Comparison of ENCODE assay signal across 8 cellular contexts in genomic region chr22:31561238-31561887, GRCh38.
A peak's percentile ranks its signal among the peaks of the same experiment; 100 is the strongest.
DNase-seq lines count a peak whose midpoint lies in the region; ATAC-seq and TF ChIP-seq lines count a peak whose summit lies in the region.

No MANE protein-coding gene starts in this region.

- no peaks in the 10 kb centered on the region for H3K9me3 Mint-ChIP-seq in activated naive CD8-positive, alpha-beta T cell treated with anti-CD3 and anti-CD28 coated beads, Interleukin-2, amount 50 U/mL, for 24 hours

- H3K36me3 ChIP-seq in DOHH2 (ENCODE audit: control insufficient read depth, low read length) (peaks cover 63% of the 10 kb centered on the region), MM.1S (replicated peaks; ENCODE audit: insufficient read depth, low read length) (no peaks in the 10 kb centered on the region), SJSA1 (peaks cover 9% of the 10 kb centered on the region; the same call in 1 of the 2 replicates), prostate gland (no peaks in the 10 kb centered on the region)

- intact Hi-C loops in cardiac septum (cut with DNase I): loop anchor here (2.0 kb wide), 1 partner anchor 71 kb away; no protein-coding TSS in a partner anchor
- intact Hi-C loops in prostate gland (cut with DNase I): loop anchor here (2.0 kb wide), 1 partner anchor 69 kb away; no protein-coding TSS in a partner anchor

- H3K27ac Mint-ChIP-seq in activated naive CD8-positive, alpha-beta T cell treated with anti-CD3 and anti-CD28 coated beads, Interleukin-2, amount 50 U/mL, for 24 hours: peak overlapping the region; percentile 47

- TF ChIP-seq POLR2A in prostate gland (IDR thresholded peaks at IDR 0.05): no peak

- H3K9me3 ChIP-seq in DOHH2 (ENCODE audit: control insufficient read depth, insufficient read depth, low read length): no peaks in the 10 kb centered on the region
- H3K9me3 ChIP-seq in MM.1S (replicated peaks; ENCODE audit: insufficient read depth, low read length): no peaks in the 10 kb centered on the region
- H3K9me3 ChIP-seq in SJSA1 (replicated peaks): no peaks in the 10 kb centered on the region
- no peaks in the 10 kb centered on the region for H3K9me3 ChIP-seq in prostate gland

- peak; percentile 84 for ATAC-seq in activated naive CD8-positive, alpha-beta T cell treated with anti-CD3 and anti-CD28 coated beads, Interleukin-2, amount 50 U/mL, for 24 hours
- no peak for ATAC-seq in GM19324 (IDR thresholded peaks at IDR 0.05; ENCODE audit: low FRiP score, unreplicated experiment)
- ATAC-seq in HG03378 (IDR thresholded peaks at IDR 0.05; ENCODE audit: unreplicated experiment): no peak

- no peak overlapping the region for H2AFZ ChIP-seq in MM.1S (ENCODE audit: low read length)

- H3K79me2 ChIP-seq in DOHH2 (ENCODE audit: control insufficient read depth, low read length) (0 out of 2 replicates have a peak, but pooled peaks cover 4% of the 10 kb centered on the region), MM.1S (ENCODE audit: low read length) (no peaks in the 10 kb centered on the region)

- H3K27me3 ChIP-seq in DOHH2 (ENCODE audit: control insufficient read depth, low read length) (no peaks in the 10 kb centered on the region), MM.1S (replicated peaks; ENCODE audit: insufficient read depth, low read length) (no peaks in the 10 kb centered on the region), SJSA1 (replicated peaks) (no peaks in the 10 kb centered on the region), prostate gland (replicated peaks; ENCODE audit: insufficient read depth) (no peaks in the 10 kb centered on the region)

- H3K27me3 Mint-ChIP-seq in activated naive CD8-positive, alpha-beta T cell treated with anti-CD3 and anti-CD28 coated beads, Interleukin-2, amount 50 U/mL, for 24 hours: no peaks in the 10 kb centered on the region

- H3K4me2 ChIP-seq in DOHH2 (ENCODE audit: low read length) (no peak overlapping the region), MM.1S (ENCODE audit: low read depth, low read length) (no peak overlapping the region)

- H3F3A ChIP-seq in DOHH2 (ENCODE audit: control insufficient read depth, insufficient read depth) (no peaks in the 10 kb centered on the region), MM.1S (ENCODE audit: insufficient read depth, low read length) (no peaks in the 10 kb centered on the region)

- WGBS in prostate gland: 28% methylated on average over 6 of the region's 6 CpGs

- peaks cover 2% of the 10 kb centered on the region; the same call in 1 of the 2 replicates for H4K20me1 ChIP-seq in DOHH2 (ENCODE audit: control insufficient read depth, insufficient read depth, low read depth, low read length)
- no peaks in the 10 kb centered on the region for H4K20me1 ChIP-seq in MM.1S (ENCODE audit: insufficient read depth, low read length)

- H3K9me2 ChIP-seq in DOHH2 (replicated peaks; ENCODE audit: control insufficient read depth, low read length) (no peaks in the 10 kb centered on the region), MM.1S (replicated peaks; ENCODE audit: insufficient read depth, low read length) (no peaks in the 10 kb centered on the region)

- TF ChIP-seq CTCF in DOHH2 (IDR thresholded peaks at IDR 0.05; ENCODE audit: low read depth, low read length, poor library complexity, severe bottlenecking) (peak; percentile 68), MM.1S (IDR thresholded peaks at IDR 0.05; ENCODE audit: low read length) (peak; percentile 82), prostate gland (IDR thresholded peaks at IDR 0.05) (peak in 3 of 4 experiments; percentile 58 to 81 (median 70))

- H3K4me1 Mint-ChIP-seq in activated naive CD8-positive, alpha-beta T cell treated with anti-CD3 and anti-CD28 coated beads, Interleukin-2, amount 50 U/mL, for 24 hours: peaks cover 5% of the 10 kb centered on the region

- no peak overlapping the region for H3K4me3 Mint-ChIP-seq in activated naive CD8-positive, alpha-beta T cell treated with anti-CD3 and anti-CD28 coated beads, Interleukin-2, amount 50 U/mL, for 24 hours

- no peaks in the 10 kb centered on the region; the same call in 1 of the 2 replicates for H3K4me1 ChIP-seq in DOHH2 (ENCODE audit: control insufficient read depth, low read length)
- H3K4me1 ChIP-seq in MM.1S (ENCODE audit: low read length): 0 out of 2 replicates have a peak, but pooled peaks cover 5% of the 10 kb centered on the region
- H3K4me1 ChIP-seq in SJSA1 (replicated peaks): 0 out of 2 replicates have a peak, but pooled peaks cover 3% of the 10 kb centered on the region
- H3K4me1 ChIP-seq in prostate gland (replicated peaks): no peaks in the 10 kb centered on the region

- H3K4me3 ChIP-seq in DOHH2 (ENCODE audit: low read length) (no peak overlapping the region), MM.1S (ENCODE audit: low read length) (no peak overlapping the region), SJSA1 (no peak overlapping the region), prostate gland (no peak overlapping the region)

- no peak overlapping the region for H3K27ac ChIP-seq in DOHH2 (ENCODE audit: low read depth, low read length)
- no peak overlapping the region; the same call in 1 of the 2 replicates for H3K27ac ChIP-seq in MM.1S (ENCODE audit: low read length)
- no peak overlapping the region for H3K27ac ChIP-seq in SJSA1
- H3K27ac ChIP-seq in prostate gland: peak overlapping the region in 1 of 2 donors; percentile 3

- peaks cover 48% of the 10 kb centered on the region for H3K36me3 Mint-ChIP-seq in activated naive CD8-positive, alpha-beta T cell treated with anti-CD3 and anti-CD28 coated beads, Interleukin-2, amount 50 U/mL, for 24 hours (ENCODE audit: low read depth)

- H3K9ac ChIP-seq in MM.1S (ENCODE audit: low read length): no peak overlapping the region

- DNase-seq in MM.1S (peak; percentile 82), SJSA1 (ENCODE audit: low read depth in 1 of 2, low spot score in 2 of 2) (peak; percentile 61 to 78), cardiac septum (ENCODE audit: low spot score) (peak; percentile 75), prostate gland (ENCODE audit: low spot score) (peak; percentile 74)
- DNase-seq in activated naive CD8-positive, alpha-beta T cell treated with anti-CD3 and anti-CD28 coated beads, Interleukin-2, amount 50 U/mL, for 24 hours: peak; percentile 62
